Comparison of ENCODE assay signal across 27 cellular contexts in the genomic region with DNA sequence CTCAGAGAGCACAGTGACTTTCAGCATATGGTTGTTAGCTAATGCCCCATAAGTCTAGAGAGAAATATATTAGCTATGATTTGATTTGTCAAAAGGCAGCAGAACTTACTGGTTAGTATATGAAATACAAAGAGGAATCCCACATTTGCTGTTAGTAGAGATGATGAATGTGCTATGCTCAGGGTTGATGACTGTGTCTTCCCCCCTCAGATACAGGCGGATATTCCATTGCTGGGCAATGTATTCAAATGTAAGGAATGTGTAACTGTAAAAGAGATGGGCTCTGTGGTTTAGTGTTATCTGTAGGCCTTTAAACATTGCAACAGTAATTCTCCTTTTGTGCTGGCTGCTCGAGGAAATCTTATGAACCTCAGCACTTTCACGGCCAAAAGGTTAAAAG.
"Had no signal": no experiment of that assay in that cellular context is flagged by ENCODE, and none has a peak within 500 bp of the region (broad histone marks: within the 10 kb centered on the region; RNA-seq: fewer than 3 reads in every experiment).

No MANE protein-coding gene starts in this region.

- H3K9ac ChIP-seq: parathyroid adenoma had no signal

- H3K27ac ChIP-seq: coronary artery, dorsolateral prefrontal cortex, parathyroid adenoma, psoas muscle, sigmoid colon, tibial nerve, WERI-Rb-1 had no signal

- ATAC-seq: activated CD4-positive, CD25-positive, alpha-beta regulatory T cell treated with anti-CD3 and anti-CD28 coated beads, Interleukin-2, amount 50 U/mL, for 24 hours; psoas muscle had no signal

- H2AFZ ChIP-seq: parathyroid adenoma had no signal

- H3K4me1 ChIP-seq: parathyroid adenoma, psoas muscle, sigmoid colon, tibial nerve had no signal

- H3K36me3 ChIP-seq: sigmoid colon, tibial nerve, WERI-Rb-1 had no signal

- H3K4me3 ChIP-seq: coronary artery, dorsolateral prefrontal cortex, psoas muscle, sigmoid colon, smooth muscle cell, tibial nerve had no signal

- H3K27me3 ChIP-seq: sigmoid colon, tibial nerve had no signal

- H3K9me3 ChIP-seq: psoas muscle, sigmoid colon, tibial nerve had no signal

- DNase-seq: activated CD4-positive, alpha-beta T cell treated with anti-CD3 and anti-CD28 coated beads for 48 hours; activated CD4-positive, alpha-beta T cell treated with anti-CD3 and anti-CD28 coated beads, Interleukin-2, amount 50 U/mL, for 48 hours; activated CD8-positive, alpha-beta memory T cell treated with anti-CD3 and anti-CD28 coated beads for 24 hours; activated gamma-delta T cell; activated naive CD4-positive, alpha-beta T cell treated with anti-CD3 and anti-CD28 coated beads, Interleukin-2, amount 10 ng/mL, durations not matched to agents 7 days and 5 days; activated naive CD8-positive, alpha-beta T cell treated with anti-CD3 and anti-CD28 coated beads, Interleukin-2, amount 10 ng/mL, durations not matched to agents 7 days and 5 days; amniotic stem cell; cerebellar nuclear complex; dorsolateral prefrontal cortex; effector memory CD4-positive, alpha-beta T cell; erythroblast; hippocampal formation; immature natural killer cell; naive B cell; nucleus accumbens; psoas muscle; sigmoid colon; stimulated activated CD4-positive, alpha-beta T cell treated with anti-CD3 and anti-CD28 coated beads, Interleukin-15, amount 100 ng/mL, for 24 hours; stimulated activated naive CD4-positive, alpha-beta T cell; SW 1271; T-helper 9 cell; WERI-Rb-1 had no signal

- H3K4me2 ChIP-seq: smooth muscle cell had no signal

- H3K79me2 ChIP-seq: parathyroid adenoma had no signal
